In the genomic region with DNA sequence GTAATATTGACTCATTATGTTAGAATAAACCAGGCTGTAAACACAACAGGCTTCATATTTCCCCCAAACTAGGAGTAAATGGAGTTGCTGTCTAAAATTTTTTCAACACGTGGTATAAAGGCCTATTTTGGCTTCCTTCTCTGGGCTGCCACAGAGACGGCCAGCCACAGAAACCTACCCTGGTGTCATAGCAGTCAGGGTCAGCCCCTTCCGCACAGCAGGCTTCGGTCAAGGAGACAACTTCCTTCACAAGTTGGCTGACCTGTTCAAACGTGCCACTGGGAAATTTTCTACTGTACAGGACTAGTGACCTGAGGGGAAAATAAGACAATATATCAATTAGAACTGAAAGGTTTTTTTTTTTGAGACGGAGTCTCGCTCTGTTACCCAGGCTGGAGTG, we compare ENCODE assay signal across 11 cellular contexts. TPM values are rescaled to one million over a fixed set of nuclear protein-coding genes. Genes with fewer than 3 reads are reported as not detected.
"Had no signal": no experiment of that assay in that cellular context is flagged by ENCODE, and none has a peak within 500 bp of the region (broad histone marks: within the 10 kb centered on the region; RNA-seq: fewer than 3 reads in every experiment).

No MANE protein-coding gene starts in this region.

- DNase-seq: H7, HFFc6, KBM-7 had no signal

- H3K27ac Mint-ChIP-seq: HFFc6, IgD-negative memory B cell had no signal

- H3K36me3 Mint-ChIP-seq: IgD-negative memory B cell had no signal

- H3K4me3 ChIP-seq: GM23338, HAP-1 had no signal

- H3K4me3 Mint-ChIP-seq: GM23338, HFFc6, IgD-negative memory B cell had no signal

- H3K9me3 ChIP-seq: HAP-1 had no signal

- H3K4me2 ChIP-seq: GM23338, KMS-11 had no signal

- ATAC-seq: GM23338, HCT116, HepG2 had no signal

- H3K9ac ChIP-seq: KMS-11 had no signal

- H2AFZ ChIP-seq: GM23338 had no signal

- H3K36me3 ChIP-seq: HAP-1 had no signal

- H3K27ac ChIP-seq: KMS-11 had no signal

- H3K9me3 Mint-ChIP-seq: GM23338, HFFc6, IgD-negative memory B cell had no signal

RNA-seq across cellular contexts. Expression of a gene that starts 15.8 kb away (rescaled TPM):
- total RNA-seq: H4, H7, HFFc6, HT-29 had no signal
